14 cellular contexts compared by ENCODE assay signal in genomic region chr5:175226506-175226905, GRCh38.
DNase-seq lines count a peak whose midpoint lies in the region; TF ChIP-seq lines count a peak whose summit lies in the region.
"Had no signal": no experiment of that assay in that cellular context is flagged by ENCODE, and none has a peak within 500 bp of the region (broad histone marks: within the 10 kb centered on the region; RNA-seq: fewer than 3 reads in every experiment).

No MANE protein-coding gene starts in this region.

- no peak overlapping the region for H3K4me3 Mint-ChIP-seq in chondrocyte (ENCODE audit: unreplicated experiment)
- H3K4me3 Mint-ChIP-seq: CD4-positive, alpha-beta T cell; GM23338; HFFc6 had no signal

- no peaks in the 10 kb centered on the region for H3K36me3 Mint-ChIP-seq in chondrocyte (ENCODE audit: low read depth)
- H3K36me3 Mint-ChIP-seq: IgD-negative memory B cell had no signal

- no peak overlapping the region for H3K4me3 ChIP-seq in H7 (ENCODE audit: insufficient read depth, low read depth, low read length)
- H3K4me3 ChIP-seq: GM23338 had no signal

- H3K4me1 Mint-ChIP-seq in chondrocyte (ENCODE audit: low read depth): no peaks in the 10 kb centered on the region

- no peak for TF ChIP-seq CTCF in chondrocyte (IDR thresholded peaks at IDR 0.05)

- DNase-seq in DMS 273 treated with DMSO at 0.1 percent for 48 hours (lab: John Stamatoyannopoulos, UW): peak; percentile 18
- peak; percentile 51 for DNase-seq in DMS53 treated with DMSO at 0.1 percent for 48 hours (lab: John Stamatoyannopoulos, UW; ENCODE audit: unreplicated experiment)
- peak; percentile 67 for DNase-seq in brain pericyte (ENCODE audit: low read depth, low spot score)
- peak; percentile 43 for DNase-seq in stromal cell of bone marrow (ENCODE audit: low read depth)
- DNase-seq in chondrocyte (ENCODE audit: low spot score): no peak
- no peak for DNase-seq in H7
- no peak for DNase-seq in GM19238 (ENCODE audit: insufficient read length, low spot score)
- DNase-seq: AML-193; Caco-2; CD4-positive, alpha-beta T cell; HFFc6; KBM-7 had no signal

- H3K36me3 ChIP-seq in H7 (replicated peaks; ENCODE audit: control insufficient read depth, insufficient read depth, low read length): no peaks in the 10 kb centered on the region

- H3K27me3 ChIP-seq in H7 (ENCODE audit: control insufficient read depth, insufficient read depth, low read length): no peaks in the 10 kb centered on the region

- H3K27me3 Mint-ChIP-seq in chondrocyte (ENCODE audit: low read depth): peaks cover 5% of the 10 kb centered on the region
- H3K27me3 Mint-ChIP-seq: IgD-negative memory B cell had no signal

- no peaks in the 10 kb centered on the region for H3K9me3 Mint-ChIP-seq in chondrocyte (ENCODE audit: low read depth)
- H3K9me3 Mint-ChIP-seq: CD4-positive, alpha-beta T cell; GM23338; HFFc6 had no signal

- no peak overlapping the region for H3K27ac Mint-ChIP-seq in chondrocyte (ENCODE audit: unreplicated experiment)
- H3K27ac Mint-ChIP-seq: CD4-positive, alpha-beta T cell; GM23338; HFFc6; IgD-negative memory B cell had no signal

Comparison
In these comparisons a context has a peak if more than half of its experiments do, and no peak if none do; other contexts are left out.
1. DNase-seq: peak in DMS 273 treated with DMSO at 0.1 percent for 48 hours (single experiment), DMS53 treated with DMSO at 0.1 percent for 48 hours (single experiment), brain pericyte (single experiment) and stromal cell of bone marrow (single experiment); none in chondrocyte (single experiment), H7 (single experiment) and GM19238 (single experiment).